ENCODE assay signal across 9 cellular contexts in genomic region chr18:12645751-12646203, GRCh38. TPM values are rescaled to one million over a fixed set of nuclear protein-coding genes. Genes with fewer than 3 reads are reported as not detected.
A peak's percentile ranks its signal among the peaks of the same experiment; 100 is the strongest.
DNase-seq lines count a peak whose midpoint lies in the region; TF ChIP-seq lines count a peak whose summit lies in the region.
"Had no signal": no experiment of that assay in that cellular context is flagged by ENCODE, and none has a peak within 500 bp of the region (broad histone marks: within the 10 kb centered on the region; RNA-seq: fewer than 3 reads in every experiment).

No MANE protein-coding gene starts in this region.

- H3K4me2 ChIP-seq in fibroblast of lung (ENCODE audit: extremely low read depth, insufficient read depth, low read length): peak overlapping the region; percentile 54

- H3K4me3 Mint-ChIP-seq in activated naive CD4-positive, alpha-beta T cell treated with anti-CD3 and anti-CD28 coated beads for 36 hours: no peak overlapping the region

- no peak overlapping the region for H3K27ac Mint-ChIP-seq in activated naive CD4-positive, alpha-beta T cell treated with anti-CD3 and anti-CD28 coated beads for 36 hours

- no peaks in the 10 kb centered on the region for H3K9me3 Mint-ChIP-seq in activated naive CD4-positive, alpha-beta T cell treated with anti-CD3 and anti-CD28 coated beads for 36 hours

- H3K4me1 Mint-ChIP-seq in activated naive CD4-positive, alpha-beta T cell treated with anti-CD3 and anti-CD28 coated beads for 36 hours (ENCODE audit: low read depth): no peaks in the 10 kb centered on the region

- H3K27ac ChIP-seq in AG04450 (ENCODE audit: low read depth, low read length) (peak overlapping the region; percentile 21), fibroblast of lung (ENCODE audit: insufficient read depth, low read length) (no peak overlapping the region)

- DNase-seq in AG04450 (ENCODE audit: low read depth, low spot score) (no peak), NCI-H345 treated with DMSO at 0.1 percent for 48 hours (lab: John Stamatoyannopoulos, UW; ENCODE audit: unreplicated experiment) (peak; percentile 68), fibroblast of lung (ENCODE audit: low read depth in 2 of 2) (peak in 1 of 2 donors; percentile 37), myocyte (ENCODE audit: low read depth) (peak; percentile 73), NCI-H187 (lab: John Stamatoyannopoulos, UW) (no peak), T1000 (lab: John Stamatoyannopoulos, UW) (no peak)
- no peak for DNase-seq in stimulated activated CD4-positive, alpha-beta T cell treated with anti-CD3 and anti-CD28 coated beads, Interleukin-4, amount 100 ng/mL, for 4 hours
- DNase-seq in activated naive CD4-positive, alpha-beta T cell treated with anti-CD3 and anti-CD28 coated beads for 36 hours: no peak
- DNase-seq: NCI-H1048 had no signal

- no peaks in the 10 kb centered on the region for H3K27me3 ChIP-seq in AG04450 (ENCODE audit: control insufficient read depth, insufficient read depth, low read length)
- H3K27me3 ChIP-seq in fibroblast of lung (ENCODE audit: control insufficient read depth, insufficient read depth, low read length): no peaks in the 10 kb centered on the region

- peaks cover 38% of the 10 kb centered on the region for H3K79me2 ChIP-seq in fibroblast of lung (ENCODE audit: control insufficient read depth, insufficient read depth, low read length)

- intact Hi-C loops in activated naive CD4-positive, alpha-beta T cell treated with anti-CD3 and anti-CD28 coated beads for 36 hours (cut with micrococcal nuclease): no loop called here

- H3K36me3 Mint-ChIP-seq in activated naive CD4-positive, alpha-beta T cell treated with anti-CD3 and anti-CD28 coated beads for 36 hours (ENCODE audit: low read depth): no peaks in the 10 kb centered on the region

- peaks cover 4% of the 10 kb centered on the region for H3K4me1 ChIP-seq in fibroblast of lung (ENCODE audit: control insufficient read depth, extremely low read depth, insufficient read depth, low read length)

- POLR2A ChIA-PET in AG04450 (lab: Yijun Ruan, JAX): interaction anchor here (0.8 kb wide), 1 partner anchor 34 kb away, joined by 5 read pairs; no protein-coding TSS in a partner anchor

- peaks cover 3% of the 10 kb centered on the region for H3K27me3 Mint-ChIP-seq in activated naive CD4-positive, alpha-beta T cell treated with anti-CD3 and anti-CD28 coated beads for 36 hours (ENCODE audit: low read depth)

- no peak for TF ChIP-seq CTCF in AG04450 (IDR thresholded peaks at IDR 0.05; ENCODE audit: low read depth, low read length)
- no peak for TF ChIP-seq CTCF in fibroblast of lung (conservative IDR thresholded peaks at IDR 0.05 in 1 of 2, IDR thresholded peaks at IDR 0.05 in 1 of 2; ENCODE audit: low read depth in 1 of 2, low read length in 2 of 2)

- no peak overlapping the region for H3K9ac ChIP-seq in fibroblast of lung (ENCODE audit: insufficient read depth, low read length)

- H3K9me3 ChIP-seq in AG04450 (ENCODE audit: control insufficient read depth, insufficient read depth, low read length) (no peaks in the 10 kb centered on the region), fibroblast of lung (ENCODE audit: control insufficient read depth, insufficient read depth, low read depth, low read length) (no peaks in the 10 kb centered on the region)

- no peaks in the 10 kb centered on the region for H4K20me1 ChIP-seq in fibroblast of lung (ENCODE audit: control insufficient read depth, extremely low read depth, insufficient read depth, low read length)

- CTCF ChIA-PET in AG04450 (lab: Charles Lee): interaction anchor here (1.9 kb wide), 1 partner anchor 254 kb away, joined by 9 read pairs; no protein-coding TSS in a partner anchor
- CTCF ChIA-PET in activated naive CD4-positive, alpha-beta T cell treated with anti-CD3 and anti-CD28 coated beads for 36 hours (lab: Charles Lee): no interaction called here

- H3K36me3 ChIP-seq in fibroblast of lung (ENCODE audit: control insufficient read depth, insufficient read depth, low read length): peaks cover 2% of the 10 kb centered on the region

- H2AFZ ChIP-seq in fibroblast of lung (ENCODE audit: low read length): no peak overlapping the region

- H3K4me3 ChIP-seq in AG04450 (ENCODE audit: low read depth, low read length) (no peak overlapping the region), fibroblast of lung (replicated peaks in 1 of 4; ENCODE audit: control extremely low read depth in 1 of 4, insufficient read depth in 1 of 4, low read depth in 3 of 4, low read length in 4 of 4) (no peak overlapping the region)

RNA-seq across cellular contexts. Expression of gene SPIRE1, which starts 12.1 kb away (rescaled TPM):
- 16.3 and 22.2 TPM in 2 replicates for polyA plus RNA-seq in AG04450 (2011; rRNA removed)
- 23.8 and 25.5 TPM in 2 replicates for polyA minus RNA-seq in AG04450 (2011; rRNA and poly(A)+ RNA removed)
- total RNA-seq in fibroblast of lung: 28.8 and 31.0 TPM in 2 replicates
- 16.5 and 19.0 TPM in 2 replicates for polyA plus RNA-seq in fibroblast of lung
- 13.0 and 13.7 TPM in 2 replicates for polyA plus RNA-seq in fibroblast of lung (2012)
- 7.4 and 16.3 TPM in 2 replicates for polyA minus RNA-seq in fibroblast of lung (ENCODE audit: low replicate concordance)
- 43.1 and 53.9 TPM in 2 replicates for total RNA-seq in myocyte
- 48.5 TPM for polyA plus RNA-seq in myocyte (2012)
- total RNA-seq in activated naive CD4-positive, alpha-beta T cell treated with anti-CD3 and anti-CD28 coated beads for 36 hours: 1 to 10 TPM; 1.3 to 1.7 TPM

RNA-seq across cellular contexts. Expression of gene CEP76, which starts 56.7 kb away (rescaled TPM):
- polyA plus RNA-seq in AG04450 (2011; rRNA removed) (5.6 and 7.6 TPM in 2 replicates), fibroblast of lung (5.2 and 7.5 TPM in 2 replicates)
- polyA minus RNA-seq in AG04450 (2011; rRNA and poly(A)+ RNA removed): 4.0 and 6.3 TPM in 2 replicates
- total RNA-seq in fibroblast of lung (8.1 and 8.5 TPM in 2 replicates), myocyte (5.8 and 9.7 TPM in 2 replicates)
- 3.3 and 4.3 TPM in 2 replicates for polyA plus RNA-seq in fibroblast of lung (2012)
- polyA minus RNA-seq in fibroblast of lung (ENCODE audit: low replicate concordance): 1.8 TPM in 1 of 2 replicates, not detected in the other
- polyA plus RNA-seq in myocyte (2012): 3.3 TPM
- 10 to 100 TPM; 14.8 to 18.0 TPM for total RNA-seq in activated naive CD4-positive, alpha-beta T cell treated with anti-CD3 and anti-CD28 coated beads for 36 hours

RNA-seq across cellular contexts. Expression of gene PSMG2, which starts 57.1 kb away (rescaled TPM):
- polyA plus RNA-seq in AG04450 (2011; rRNA removed) (79.4 and 96.2 TPM in 2 replicates), fibroblast of lung (78.7 and 79.4 TPM in 2 replicates)
- polyA minus RNA-seq in AG04450 (2011; rRNA and poly(A)+ RNA removed): 34.9 and 38.3 TPM in 2 replicates
- total RNA-seq in fibroblast of lung (72.8 and 74.5 TPM in 2 replicates), myocyte (50.1 and 54.1 TPM in 2 replicates)
- 65.4 and 79.1 TPM in 2 replicates for polyA plus RNA-seq in fibroblast of lung (2012)
- 11.2 and 30.5 TPM in 2 replicates for polyA minus RNA-seq in fibroblast of lung (ENCODE audit: low replicate concordance)
- polyA plus RNA-seq in myocyte (2012): 41.9 TPM
- 100 to 1,000 TPM in 1 of 2 experiments, 10 to 100 TPM in 1; 99.2 to 107 TPM for total RNA-seq in activated naive CD4-positive, alpha-beta T cell treated with anti-CD3 and anti-CD28 coated beads for 36 hours

Comparison
In these comparisons a context has a peak if more than half of its experiments do, and no peak if none do; other contexts are left out.
1. DNase-seq: peak in NCI-H345 treated with DMSO at 0.1 percent for 48 hours (single experiment) and myocyte (single experiment); none in AG04450 (single experiment), NCI-H187 (0 of 2), stimulated activated CD4-positive, alpha-beta T cell treated with anti-CD3 and anti-CD28 coated beads, Interleukin-4, amount 100 ng/mL, for 4 hours (0 of 2), T1000 (single experiment) and activated naive CD4-positive, alpha-beta T cell treated with anti-CD3 and anti-CD28 coated beads for 36 hours (single experiment).
2. RNA of gene SPIRE1, which starts 12.1 kb away (total RNA-seq): 43.1 to 53.9 TPM in myocyte and 28.8 to 31.0 TPM in fibroblast of lung; 1.3 to 1.7 TPM in activated naive CD4-positive, alpha-beta T cell treated with anti-CD3 and anti-CD28 coated beads for 36 hours; every median in the first group is over 10 times any median in the second.